1 cellular context compared by ENCODE assay signal in genomic region chr11:44308256-44308922, GRCh38.
TF ChIP-seq lines count a peak whose summit lies in the region.

No MANE protein-coding gene starts in this region.

TF ChIP-seq in GM23338, 12 proteins besides CTCF, POLR2A, EP300 and RAD21 (continued from another document):
- TF ChIP-seq, protein P1, sequence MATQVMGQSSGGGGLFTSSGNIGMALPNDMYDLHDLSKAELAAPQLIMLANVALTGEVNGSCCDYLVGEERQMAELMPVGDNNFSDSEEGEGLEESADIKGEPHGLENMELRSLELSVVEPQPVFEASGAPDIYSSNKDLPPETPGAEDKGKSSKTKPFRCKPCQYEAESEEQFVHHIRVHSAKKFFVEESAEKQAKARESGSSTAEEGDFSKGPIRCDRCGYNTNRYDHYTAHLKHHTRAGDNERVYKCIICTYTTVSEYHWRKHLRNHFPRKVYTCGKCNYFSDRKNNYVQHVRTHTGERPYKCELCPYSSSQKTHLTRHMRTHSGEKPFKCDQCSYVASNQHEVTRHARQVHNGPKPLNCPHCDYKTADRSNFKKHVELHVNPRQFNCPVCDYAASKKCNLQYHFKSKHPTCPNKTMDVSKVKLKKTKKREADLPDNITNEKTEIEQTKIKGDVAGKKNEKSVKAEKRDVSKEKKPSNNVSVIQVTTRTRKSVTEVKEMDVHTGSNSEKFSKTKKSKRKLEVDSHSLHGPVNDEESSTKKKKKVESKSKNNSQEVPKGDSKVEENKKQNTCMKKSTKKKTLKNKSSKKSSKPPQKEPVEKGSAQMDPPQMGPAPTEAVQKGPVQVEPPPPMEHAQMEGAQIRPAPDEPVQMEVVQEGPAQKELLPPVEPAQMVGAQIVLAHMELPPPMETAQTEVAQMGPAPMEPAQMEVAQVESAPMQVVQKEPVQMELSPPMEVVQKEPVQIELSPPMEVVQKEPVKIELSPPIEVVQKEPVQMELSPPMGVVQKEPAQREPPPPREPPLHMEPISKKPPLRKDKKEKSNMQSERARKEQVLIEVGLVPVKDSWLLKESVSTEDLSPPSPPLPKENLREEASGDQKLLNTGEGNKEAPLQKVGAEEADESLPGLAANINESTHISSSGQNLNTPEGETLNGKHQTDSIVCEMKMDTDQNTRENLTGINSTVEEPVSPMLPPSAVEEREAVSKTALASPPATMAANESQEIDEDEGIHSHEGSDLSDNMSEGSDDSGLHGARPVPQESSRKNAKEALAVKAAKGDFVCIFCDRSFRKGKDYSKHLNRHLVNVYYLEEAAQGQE (IDR thresholded peaks at IDR 0.05; ENCODE audit: unreplicated experiment) = no peak
- no peak for TF ChIP-seq ZNF331 (CRISPR knock-in tag; IDR thresholded peaks at IDR 0.05; ENCODE audit: low read depth)
- TF ChIP-seq, protein P2, sequence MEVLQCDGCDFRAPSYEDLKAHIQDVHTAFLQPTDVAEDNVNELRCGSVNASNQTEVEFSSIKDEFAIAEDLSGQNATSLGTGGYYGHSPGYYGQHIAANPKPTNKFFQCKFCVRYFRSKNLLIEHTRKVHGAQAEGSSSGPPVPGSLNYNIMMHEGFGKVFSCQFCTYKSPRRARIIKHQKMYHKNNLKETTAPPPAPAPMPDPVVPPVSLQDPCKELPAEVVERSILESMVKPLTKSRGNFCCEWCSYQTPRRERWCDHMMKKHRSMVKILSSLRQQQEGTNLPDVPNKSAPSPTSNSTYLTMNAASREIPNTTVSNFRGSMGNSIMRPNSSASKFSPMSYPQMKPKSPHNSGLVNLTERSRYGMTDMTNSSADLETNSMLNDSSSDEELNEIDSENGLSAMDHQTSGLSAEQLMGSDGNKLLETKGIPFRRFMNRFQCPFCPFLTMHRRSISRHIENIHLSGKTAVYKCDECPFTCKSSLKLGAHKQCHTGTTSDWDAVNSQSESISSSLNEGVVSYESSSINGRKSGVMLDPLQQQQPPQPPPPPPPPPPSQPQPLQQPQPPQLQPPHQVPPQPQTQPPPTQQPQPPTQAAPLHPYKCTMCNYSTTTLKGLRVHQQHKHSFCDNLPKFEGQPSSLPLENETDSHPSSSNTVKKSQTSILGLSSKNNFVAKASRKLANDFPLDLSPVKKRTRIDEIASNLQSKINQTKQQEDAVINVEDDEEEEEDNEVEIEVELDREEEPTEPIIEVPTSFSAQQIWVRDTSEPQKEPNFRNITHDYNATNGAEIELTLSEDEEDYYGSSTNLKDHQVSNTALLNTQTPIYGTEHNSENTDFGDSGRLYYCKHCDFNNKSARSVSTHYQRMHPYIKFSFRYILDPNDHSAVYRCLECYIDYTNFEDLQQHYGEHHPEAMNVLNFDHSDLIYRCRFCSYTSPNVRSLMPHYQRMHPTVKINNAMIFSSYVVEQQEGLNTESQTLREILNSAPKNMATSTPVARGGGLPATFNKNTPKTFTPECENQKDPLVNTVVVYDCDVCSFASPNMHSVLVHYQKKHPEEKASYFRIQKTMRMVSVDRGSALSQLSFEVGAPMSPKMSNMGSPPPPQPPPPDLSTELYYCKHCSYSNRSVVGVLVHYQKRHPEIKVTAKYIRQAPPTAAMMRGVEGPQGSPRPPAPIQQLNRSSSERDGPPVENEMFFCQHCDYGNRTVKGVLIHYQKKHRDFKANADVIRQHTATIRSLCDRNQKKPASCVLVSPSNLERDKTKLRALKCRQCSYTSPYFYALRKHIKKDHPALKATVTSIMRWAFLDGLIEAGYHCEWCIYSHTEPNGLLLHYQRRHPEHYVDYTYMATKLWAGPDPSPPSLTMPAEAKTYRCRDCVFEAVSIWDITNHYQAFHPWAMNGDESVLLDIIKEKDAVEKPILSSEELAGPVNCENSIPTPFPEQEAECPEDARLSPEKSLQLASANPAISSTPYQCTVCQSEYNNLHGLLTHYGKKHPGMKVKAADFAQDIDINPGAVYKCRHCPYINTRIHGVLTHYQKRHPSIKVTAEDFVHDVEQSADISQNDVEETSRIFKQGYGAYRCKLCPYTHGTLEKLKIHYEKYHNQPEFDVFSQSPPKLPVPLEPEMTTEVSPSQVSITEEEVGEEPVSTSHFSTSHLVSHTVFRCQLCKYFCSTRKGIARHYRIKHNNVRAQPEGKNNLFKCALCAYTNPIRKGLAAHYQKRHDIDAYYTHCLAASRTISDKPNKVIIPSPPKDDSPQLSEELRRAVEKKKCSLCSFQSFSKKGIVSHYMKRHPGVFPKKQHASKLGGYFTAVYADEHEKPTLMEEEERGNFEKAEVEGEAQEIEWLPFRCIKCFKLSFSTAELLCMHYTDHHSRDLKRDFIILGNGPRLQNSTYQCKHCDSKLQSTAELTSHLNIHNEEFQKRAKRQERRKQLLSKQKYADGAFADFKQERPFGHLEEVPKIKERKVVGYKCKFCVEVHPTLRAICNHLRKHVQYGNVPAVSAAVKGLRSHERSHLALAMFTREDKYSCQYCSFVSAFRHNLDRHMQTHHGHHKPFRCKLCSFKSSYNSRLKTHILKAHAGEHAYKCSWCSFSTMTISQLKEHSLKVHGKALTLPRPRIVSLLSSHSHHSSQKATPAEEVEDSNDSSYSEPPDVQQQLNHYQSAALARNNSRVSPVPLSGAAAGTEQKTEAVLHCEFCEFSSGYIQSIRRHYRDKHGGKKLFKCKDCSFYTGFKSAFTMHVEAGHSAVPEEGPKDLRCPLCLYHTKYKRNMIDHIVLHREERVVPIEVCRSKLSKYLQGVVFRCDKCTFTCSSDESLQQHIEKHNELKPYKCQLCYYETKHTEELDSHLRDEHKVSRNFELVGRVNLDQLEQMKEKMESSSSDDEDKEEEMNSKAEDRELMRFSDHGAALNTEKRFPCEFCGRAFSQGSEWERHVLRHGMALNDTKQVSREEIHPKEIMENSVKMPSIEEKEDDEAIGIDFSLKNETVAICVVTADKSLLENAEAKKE (CRISPR knock-in tag; IDR thresholded peaks at IDR 0.05) = no peak
- peak; percentile 94 for TF ChIP-seq EZH2 (IDR thresholded peaks at IDR 0.05; ENCODE audit: low read depth, unreplicated experiment)
- TF ChIP-seq EZH2phosphoT487 (IDR thresholded peaks at IDR 0.05; ENCODE audit: unreplicated experiment) = peak; percentile 82
- no peak for TF ChIP-seq JUNB (IDR thresholded peaks at IDR 0.05; ENCODE audit: unreplicated experiment)
TF ChIP-seq in GM23338: peak in this region for 2.
